ENCODE assay signal across 33 cellular contexts in the genomic region with DNA sequence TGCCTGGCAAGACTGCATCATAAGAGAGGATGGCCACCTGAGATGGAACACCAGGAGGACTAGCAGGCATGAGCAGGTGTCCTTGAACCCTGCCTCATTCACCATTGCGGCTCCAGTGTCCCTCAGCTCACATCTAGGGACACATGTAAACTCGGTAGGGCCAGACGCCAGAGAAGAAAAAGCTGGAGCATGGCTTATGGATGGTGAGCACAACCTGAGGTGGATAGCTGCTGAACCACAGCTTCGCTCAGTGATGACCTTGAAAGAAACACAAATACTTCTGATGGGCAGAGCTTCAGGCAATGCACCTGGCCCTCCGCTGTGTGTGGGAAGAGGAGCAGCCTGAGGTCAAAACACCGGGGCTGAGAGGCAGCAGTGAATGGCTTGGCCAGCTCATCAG.
DNase-seq lines count a peak whose midpoint lies in the region; ATAC-seq and TF ChIP-seq lines count a peak whose summit lies in the region.
"Had no signal": no experiment of that assay in that cellular context is flagged by ENCODE, and none has a peak within 500 bp of the region (broad histone marks: within the 10 kb centered on the region; RNA-seq: fewer than 3 reads in every experiment).

No MANE protein-coding gene starts in this region.

- H3K9me2 ChIP-seq in hepatocyte (replicated peaks; ENCODE audit: insufficient read depth) = no peaks in the 10 kb centered on the region

- H3K27ac Mint-ChIP-seq in type B pancreatic cell = no peak overlapping the region
- H3K27ac Mint-ChIP-seq: activated T-helper 17 cell treated with anti-CD3 and anti-CD28 coated beads, Interleukin-2, amount 50 U/mL, for 72 hours; CD8-positive, alpha-beta T cell; WTC11 had no signal

- H3K4me3 Mint-ChIP-seq in type B pancreatic cell = no peak overlapping the region
- H3K4me3 Mint-ChIP-seq: CD8-positive, alpha-beta T cell; immature natural killer cell; neural crest cell; WTC11 had no signal

- no peak overlapping the region for H3K4me2 ChIP-seq in hepatocyte

- H3K4me1 ChIP-seq in SJSA1 (replicated peaks) = peaks cover 83% of the 10 kb centered on the region
- H3K4me1 ChIP-seq in hepatocyte (ENCODE audit: insufficient read depth) = no peaks in the 10 kb centered on the region
- H3K4me1 ChIP-seq: BE2C, breast epithelium, left lung, right atrium auricular region, transverse colon had no signal

- H2AFZ ChIP-seq in hepatocyte = no peak overlapping the region

- ATAC-seq in left ventricle myocardium superior (no peak), GM19023 (IDR thresholded peaks at IDR 0.05; ENCODE audit: unreplicated experiment) (no peak)
- ATAC-seq: CD8-positive, alpha-beta T cell; left lung; WTC11 had no signal

- no peaks in the 10 kb centered on the region for H3K79me2 ChIP-seq in hepatocyte

- intact Hi-C loops in cardiac septum (cut with DNase I) (no loop called here), left ventricle myocardium superior (cut with micrococcal nuclease) (no loop called here)

- no peaks in the 10 kb centered on the region for H3K4me1 Mint-ChIP-seq in type B pancreatic cell (ENCODE audit: unreplicated experiment)
- H3K4me1 Mint-ChIP-seq: activated T-helper 17 cell treated with anti-CD3 and anti-CD28 coated beads, Interleukin-2, amount 50 U/mL, for 72 hours had no signal

- H3K27me3 Mint-ChIP-seq in type B pancreatic cell = no peaks in the 10 kb centered on the region
- H3K27me3 Mint-ChIP-seq: activated T-helper 17 cell treated with anti-CD3 and anti-CD28 coated beads, Interleukin-2, amount 50 U/mL, for 72 hours had no signal

- no peaks in the 10 kb centered on the region for H3K36me3 Mint-ChIP-seq in type B pancreatic cell
- H3K36me3 Mint-ChIP-seq: CD8-positive, alpha-beta T cell had no signal

- DNase-seq in cardiac septum (ENCODE audit: low spot score) = peak; percentile 67
- no peak for DNase-seq in left ventricle myocardium superior
- DNase-seq in SJSA1 (ENCODE audit: low read depth in 1 of 2, low spot score in 2 of 2) = peak in 1 of 2 experiments; percentile 55
- DNase-seq in mesenteric fat pad (ENCODE audit: low spot score) = peak; percentile 65
- peak; percentile 58 for DNase-seq in type B pancreatic cell (ENCODE audit: extremely low spot score, unreplicated experiment)
- DNase-seq in hepatocyte (ENCODE audit: low spot score) = no peak
- no peak for DNase-seq in stimulated activated CD4-positive, alpha-beta T cell treated with anti-CD3 and anti-CD28 coated beads, Interleukin-4, amount 100 ng/mL, for 4 hours
- DNase-seq: activated CD4-positive, alpha-beta T cell treated with anti-CD3 and anti-CD28 coated beads, Interleukin-2, amount 50 U/mL, for 48 hours; activated CD8-positive, alpha-beta memory T cell treated with anti-CD3 and anti-CD28 coated beads, Interleukin-2, amount 50 U/mL, for 48 hours; activated naive CD4-positive, alpha-beta T cell treated with anti-CD3 and anti-CD28 coated beads, Interleukin-2, amount 50 U/mL, for 16 hours; BE2C; CD8-positive, alpha-beta T cell; EL; GOT3; immature natural killer cell; Kasumi-1; mesenchymal stem cell; NCI-H146; NCI-H2107; NCI-H446; NCI-H748 treated with DMSO at 0.1 percent for 48 hours; SIG-M5; stimulated activated CD4-positive, alpha-beta T cell treated with anti-CD3 and anti-CD28 coated beads, Interleukin-2, amount 100 ng/mL, for 48 hours; T1000; transverse colon had no signal

- no peaks in the 10 kb centered on the region for H4K20me1 ChIP-seq in hepatocyte (ENCODE audit: insufficient read depth, poor library complexity, severe bottlenecking)

- TF ChIP-seq CTCF in type B pancreatic cell (conservative IDR thresholded peaks at IDR 0.05) = no peak
- TF ChIP-seq CTCF in hepatocyte (IDR thresholded peaks at IDR 0.05; ENCODE audit: poor library complexity) = no peak

- 91% methylated on average over 6 of the region's 6 CpGs for WGBS in hepatocyte (ENCODE audit: low lambda C conversion rate, missing lambda C conversion rate)

- H3K9me3 ChIP-seq in SJSA1 (replicated peaks) (peaks cover 3% of the 10 kb centered on the region; the same call in 1 of the 2 replicates), hepatocyte (ENCODE audit: low read depth) (peaks cover 10% of the 10 kb centered on the region)
- H3K9me3 ChIP-seq: BE2C had no signal

- H3K9me3 Mint-ChIP-seq in type B pancreatic cell = peaks cover 8% of the 10 kb centered on the region
- H3K9me3 Mint-ChIP-seq: neural crest cell had no signal

- H3K27me3 ChIP-seq in SJSA1 (replicated peaks) = no peaks in the 10 kb centered on the region
- no peaks in the 10 kb centered on the region for H3K27me3 ChIP-seq in hepatocyte
- H3K27me3 ChIP-seq: BE2C, breast epithelium, left lung, right atrium auricular region, transverse colon had no signal

- H3K36me3 ChIP-seq in SJSA1 = peaks cover 3% of the 10 kb centered on the region; the same call in 1 of the 2 replicates
- no peaks in the 10 kb centered on the region for H3K36me3 ChIP-seq in hepatocyte (replicated peaks; ENCODE audit: insufficient read depth, low read depth)
- H3K36me3 ChIP-seq: BE2C, breast epithelium, left lung, right atrium auricular region, transverse colon had no signal

- H3K4me3 ChIP-seq in SJSA1 = no peak overlapping the region
- H3K4me3 ChIP-seq in hepatocyte = no peak overlapping the region
- H3K4me3 ChIP-seq: breast epithelium, left lung, right atrium auricular region, transverse colon had no signal

- H3K27ac ChIP-seq in SJSA1 = peak overlapping the region; percentile 84
- no peak overlapping the region for H3K27ac ChIP-seq in hepatocyte
- H3K27ac ChIP-seq: breast epithelium, epithelial cell of prostate, right atrium auricular region, transverse colon had no signal

Comparison
In these comparisons a context has a peak if more than half of its experiments do, and no peak if none do; other contexts are left out.
1. DNase-seq: peak in cardiac septum (single experiment), mesenteric fat pad (single experiment) and type B pancreatic cell (single experiment); none in left ventricle myocardium superior (single experiment), hepatocyte (single experiment) and stimulated activated CD4-positive, alpha-beta T cell treated with anti-CD3 and anti-CD28 coated beads, Interleukin-4, amount 100 ng/mL, for 4 hours (0 of 2).